In genomic region chr2:46967990-46968647, GRCh38 we compare ENCODE assay signal across 10 cellular contexts. TPM values are rescaled to one million over a fixed set of nuclear protein-coding genes. Genes with fewer than 3 reads are reported as not detected.
DNase-seq lines count a peak whose midpoint lies in the region; ATAC-seq, FAIRE-seq and TF ChIP-seq lines count a peak whose summit lies in the region.
"Had no signal": no experiment of that assay in that cellular context is flagged by ENCODE, and none has a peak within 500 bp of the region (broad histone marks: within the 10 kb centered on the region; RNA-seq: fewer than 3 reads in every experiment).

No MANE protein-coding gene starts in this region.

- H3K4me2 ChIP-seq in HCT116 (ENCODE audit: low read length) (peak overlapping the region; percentile 96), astrocyte (ENCODE audit: low read length) (peak overlapping the region; percentile 73)

- H3K4me3 ChIP-seq in HCT116 (replicated peaks in 1 of 2; ENCODE audit: low read depth in 1 of 2, low read length in 2 of 2), result peak overlapping the region; percentile 34 to 49
- no peak overlapping the region for H3K4me3 ChIP-seq in astrocyte (ENCODE audit: insufficient read depth, low read depth, low read length)

- TF ChIP-seq RAD21 in HCT116 (IDR thresholded peaks at IDR 0.05; ENCODE audit: low read depth), result no peak

- RAD21 ChIA-PET in HCT116 (lab: Charles Lee; ENCODE audit: low non-redundant PET in 1 of 2, low total read pairs in 2 of 2, uncharacterized antibody in 2 of 2, unreplicated experiment in 2 of 2), result interaction anchor here in 1 of 2 experiments (0.7 kb wide), 1 partner anchor 17 kb away, joined by 3 read pairs; no protein-coding TSS in a partner anchor

- H3K4me1 ChIP-seq in HCT116 (ENCODE audit: control insufficient read depth in 1 of 2, insufficient read depth in 2 of 2, low read length in 2 of 2), result peaks cover 79 to 86% of the 10 kb centered on the region in 2 experiments
- H3K4me1 ChIP-seq in astrocyte (ENCODE audit: insufficient read depth, low read length), result peaks cover 42% of the 10 kb centered on the region

- H3K79me2 ChIP-seq in HCT116 (ENCODE audit: insufficient read depth, low read length), result no peaks in the 10 kb centered on the region
- H3K79me2 ChIP-seq in astrocyte (ENCODE audit: insufficient read depth, low read length), result peaks cover 13% of the 10 kb centered on the region

- ATAC-seq in HCT116, result peak; percentile 87
- no peak for ATAC-seq in activated T-helper 17 cell treated with anti-CD3 and anti-CD28 coated beads, Interleukin-2, amount 50 U/mL, for 72 hours (replicated peaks)
- ATAC-seq in naive thymus-derived CD8-positive, alpha-beta T cell, result no peak
- ATAC-seq in HG03565 (IDR thresholded peaks at IDR 0.05; ENCODE audit: unreplicated experiment), result no peak
- ATAC-seq: activated CD8-positive, alpha-beta memory T cell treated with anti-CD3 and anti-CD28 coated beads, Interleukin-2, amount 10 ng/mL, durations not matched to agents 7 days and 5 days had no signal

- H3K36me3 ChIP-seq in HCT116 (ENCODE audit: control insufficient read depth in 1 of 2, insufficient read depth in 2 of 2, low read length in 2 of 2) (no peaks in the 10 kb centered on the region), astrocyte (ENCODE audit: insufficient read depth, low read length) (no peaks in the 10 kb centered on the region)

- H3K9me3 Mint-ChIP-seq in astrocyte (ENCODE audit: unreplicated experiment), result no peaks in the 10 kb centered on the region
- no peaks in the 10 kb centered on the region for H3K9me3 Mint-ChIP-seq in activated T-helper 17 cell treated with anti-CD3 and anti-CD28 coated beads, Interleukin-2, amount 50 U/mL, for 72 hours
- H3K9me3 Mint-ChIP-seq in naive thymus-derived CD8-positive, alpha-beta T cell, result no peaks in the 10 kb centered on the region

- peak overlapping the region; percentile 41 for H3K4me3 Mint-ChIP-seq in astrocyte (ENCODE audit: unreplicated experiment)
- H3K4me3 Mint-ChIP-seq in activated T-helper 17 cell treated with anti-CD3 and anti-CD28 coated beads, Interleukin-2, amount 50 U/mL, for 72 hours, result no peak overlapping the region
- no peak overlapping the region for H3K4me3 Mint-ChIP-seq in naive thymus-derived CD8-positive, alpha-beta T cell
- H3K4me3 Mint-ChIP-seq: activated CD8-positive, alpha-beta memory T cell treated with anti-CD3 and anti-CD28 coated beads, Interleukin-2, amount 10 ng/mL, durations not matched to agents 7 days and 5 days had no signal

- no peak for FAIRE-seq in astrocyte (lab: Jason Lieb, UNC)

- H3K27ac ChIP-seq in HCT116 (ENCODE audit: low read depth, low read length), result peak overlapping the region; percentile 83
- peak overlapping the region; percentile 77 for H3K27ac ChIP-seq in astrocyte (ENCODE audit: low read depth, low read length)

- no peak for TF ChIP-seq POLR2A in HCT116 (IDR thresholded peaks at IDR 0.05; ENCODE audit: borderline replicate concordance, extremely low read depth, insufficient read depth, insufficient read length)

- peaks cover 28% of the 10 kb centered on the region for H3K4me1 Mint-ChIP-seq in astrocyte (ENCODE audit: low read depth, unreplicated experiment)
- peaks cover 6% of the 10 kb centered on the region for H3K4me1 Mint-ChIP-seq in activated T-helper 17 cell treated with anti-CD3 and anti-CD28 coated beads, Interleukin-2, amount 50 U/mL, for 72 hours
- H3K4me1 Mint-ChIP-seq in naive thymus-derived CD8-positive, alpha-beta T cell, result peaks cover 15 to 49% (median 25%) of the 10 kb centered on the region in 4 donors

- H3K36me3 Mint-ChIP-seq in astrocyte (ENCODE audit: low read depth, unreplicated experiment), result peaks cover 15% of the 10 kb centered on the region
- H3K36me3 Mint-ChIP-seq in activated T-helper 17 cell treated with anti-CD3 and anti-CD28 coated beads, Interleukin-2, amount 50 U/mL, for 72 hours (ENCODE audit: low read depth), result peaks cover 43% of the 10 kb centered on the region
- peaks cover 0 to 18% (median 2%) of the 10 kb centered on the region in 3 donors for H3K36me3 Mint-ChIP-seq in naive thymus-derived CD8-positive, alpha-beta T cell

- no peaks in the 10 kb centered on the region for H3K9me2 ChIP-seq in HCT116 (ENCODE audit: insufficient read depth)

- TF ChIP-seq CTCF in HCT116 (IDR thresholded peaks at IDR 0.05 in 2 of 3, conservative IDR thresholded peaks at IDR 0.05 in 1 of 3; ENCODE audit: borderline replicate concordance in 1 of 3, insufficient read depth in 1 of 3, low read depth in 2 of 3, low read length in 2 of 3) (no peak), astrocyte (IDR thresholded peaks at IDR 0.05; ENCODE audit: insufficient read depth, low read depth, low read length) (no peak)

- H3K27me3 Mint-ChIP-seq in astrocyte (ENCODE audit: low read depth, unreplicated experiment), result no peaks in the 10 kb centered on the region
- H3K27me3 Mint-ChIP-seq in activated T-helper 17 cell treated with anti-CD3 and anti-CD28 coated beads, Interleukin-2, amount 50 U/mL, for 72 hours, result no peaks in the 10 kb centered on the region
- no peaks in the 10 kb centered on the region for H3K27me3 Mint-ChIP-seq in naive thymus-derived CD8-positive, alpha-beta T cell
- H3K27me3 Mint-ChIP-seq: activated CD8-positive, alpha-beta memory T cell treated with anti-CD3 and anti-CD28 coated beads, Interleukin-2, amount 10 ng/mL, durations not matched to agents 7 days and 5 days had no signal

- no peaks in the 10 kb centered on the region for H4K20me1 ChIP-seq in HCT116 (ENCODE audit: insufficient read depth)
- H4K20me1 ChIP-seq in astrocyte (ENCODE audit: insufficient read depth, low read length), result peaks cover 6% of the 10 kb centered on the region

- H3K27ac Mint-ChIP-seq in astrocyte (ENCODE audit: unreplicated experiment), result no peak overlapping the region
- no peak overlapping the region for H3K27ac Mint-ChIP-seq in activated T-helper 17 cell treated with anti-CD3 and anti-CD28 coated beads, Interleukin-2, amount 50 U/mL, for 72 hours
- H3K27ac Mint-ChIP-seq in naive thymus-derived CD8-positive, alpha-beta T cell, result peak overlapping the region in 3 of 10 donors; percentile 60 to 71 (median 62)
- H3K27ac Mint-ChIP-seq: activated CD8-positive, alpha-beta memory T cell treated with anti-CD3 and anti-CD28 coated beads, Interleukin-2, amount 10 ng/mL, durations not matched to agents 7 days and 5 days had no signal

- H3K27me3 ChIP-seq in HCT116 (ENCODE audit: insufficient read depth, low read length) (no peaks in the 10 kb centered on the region), astrocyte (ENCODE audit: insufficient read depth, low read length) (no peaks in the 10 kb centered on the region)

- no TSS peak for BruUV-seq in HCT116 (replicated peaks; lab: Mats Ljungman, UMichigan)

- peak overlapping the region; percentile 67 for H3K9ac ChIP-seq in HCT116 (ENCODE audit: low read length)
- peak overlapping the region; percentile 22 for H3K9ac ChIP-seq in astrocyte (ENCODE audit: low read length)

- H3K9me3 ChIP-seq in HCT116 (ENCODE audit: control insufficient read depth in 1 of 2, insufficient read depth in 1 of 2, low read depth in 1 of 2, low read length in 2 of 2) (no peaks in the 10 kb centered on the region), astrocyte (ENCODE audit: insufficient read depth, low read depth, low read length) (no peaks in the 10 kb centered on the region)

- intact Hi-C loops in HCT116 (cut with micrococcal nuclease), result no loop called here

- DNase-seq in HCT116 (ENCODE audit: low read depth, low spot score) (peak; percentile 82), astrocyte (ENCODE audit: low read depth) (peak; percentile 88), iris pigment epithelial cell (ENCODE audit: low read depth) (peak; percentile 91), stromal cell of bone marrow (ENCODE audit: low read depth) (peak; percentile 92), NCI-H1092 (lab: John Stamatoyannopoulos, UW) (no peak)
- DNase-seq in naive thymus-derived CD8-positive, alpha-beta T cell, result no peak
- DNase-seq: activated CD8-positive, alpha-beta memory T cell treated with anti-CD3 and anti-CD28 coated beads, Interleukin-2, amount 10 ng/mL, durations not matched to agents 7 days and 5 days; stimulated activated CD4-positive, alpha-beta T cell treated with anti-CD3 and anti-CD28 coated beads, Interleukin-1b, Interleukin-23, amount 100 ng/mL, for 48 hours had no signal

- H2AFZ ChIP-seq in HCT116 (ENCODE audit: low read depth, low read length, poor library complexity, severe bottlenecking) (no peak overlapping the region), astrocyte (ENCODE audit: low read depth, low read length) (peak overlapping the region; percentile 32)

- POLR2A ChIA-PET in HCT116 (lab: Charles Lee), result no interaction called here
- POLR2A ChIA-PET in naive thymus-derived CD8-positive, alpha-beta T cell (lab: Charles Lee), result no interaction called here

- CTCF ChIA-PET in HCT116 (lab: Charles Lee), result interaction anchor here (1.0 to 1.1 kb wide), 2 partner anchors 10 to 355 kb away, joined by 3 to 4 read pairs; no protein-coding TSS in a partner anchor

RNA-seq across cellular contexts. Expression of gene TTC7A, which starts 27.1 kb away (rescaled TPM):
- total RNA-seq in HCT116 (2021; ENCODE audit: unreplicated experiment) (17.7 TPM), astrocyte (13.1 and 16.4 TPM in 2 replicates)
- 15.1 and 15.3 TPM in 2 replicates for polyA plus RNA-seq in HCT116 (2012)
- 10 to 100 TPM; 45.2 to 62.1 TPM for total RNA-seq in activated T-helper 17 cell treated with anti-CD3 and anti-CD28 coated beads, Interleukin-2, amount 50 U/mL, for 72 hours
- total RNA-seq in naive thymus-derived CD8-positive, alpha-beta T cell, result 10 to 100 TPM; 40.6 to 44.9 TPM
- 10 to 100 TPM in 1 of 3 donors, 1 to 10 TPM in 2; 6.2 to 16.2 (median 9.3) TPM for polyA plus RNA-seq in naive thymus-derived CD8-positive, alpha-beta T cell

RNA-seq across cellular contexts. Expression of gene MCFD2, which starts 52.5 kb away (rescaled TPM):
- total RNA-seq in HCT116 (2021; ENCODE audit: unreplicated experiment), result 73.9 TPM
- polyA plus RNA-seq in HCT116 (2012), result 57.7 and 60.5 TPM in 2 replicates
- total RNA-seq in astrocyte, result 161 and 165 TPM in 2 replicates
- total RNA-seq in activated T-helper 17 cell treated with anti-CD3 and anti-CD28 coated beads, Interleukin-2, amount 50 U/mL, for 72 hours, result 10 to 100 TPM; 37.1 to 63.1 TPM
- total RNA-seq in naive thymus-derived CD8-positive, alpha-beta T cell, result 10 to 100 TPM; 37.5 to 42.4 TPM
- 10 to 100 TPM; 23.5 to 29.1 (median 26.2) TPM for polyA plus RNA-seq in naive thymus-derived CD8-positive, alpha-beta T cell

Comparison
In these comparisons a context has a peak if more than half of its experiments do, and no peak if none do; other contexts are left out.
1. DNase-seq: peak in HCT116 (single experiment), astrocyte (single experiment), iris pigment epithelial cell (single experiment) and stromal cell of bone marrow (single experiment); none in naive thymus-derived CD8-positive, alpha-beta T cell (0 of 10) and NCI-H1092 (single experiment).